In the genomic region with DNA sequence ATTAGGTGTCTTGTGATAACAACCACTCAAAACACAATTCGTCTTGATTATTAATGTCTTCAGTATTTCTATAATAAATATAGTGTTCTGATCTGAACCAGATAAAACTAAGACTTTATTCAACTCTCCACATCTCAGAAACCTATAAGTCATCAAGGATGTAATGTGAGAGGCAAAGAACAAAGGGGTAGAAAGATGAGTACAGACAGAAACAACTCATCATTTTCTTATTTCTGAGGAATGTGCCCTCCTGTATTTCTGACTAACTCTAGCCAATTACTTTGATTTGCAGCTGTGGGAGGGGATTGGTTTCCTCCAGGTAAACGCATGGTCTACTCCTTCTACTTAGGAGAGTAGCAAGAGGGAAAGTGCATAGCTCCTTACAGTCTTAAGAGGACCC, we compare ENCODE assay signal across 23 cellular contexts.
A peak's percentile ranks its signal among the peaks of the same experiment; 100 is the strongest.
DNase-seq lines count a peak whose midpoint lies in the region; ATAC-seq and TF ChIP-seq lines count a peak whose summit lies in the region.
"Had no signal": no experiment of that assay in that cellular context is flagged by ENCODE, and none has a peak within 500 bp of the region (broad histone marks: within the 10 kb centered on the region; RNA-seq: fewer than 3 reads in every experiment).

No MANE protein-coding gene starts in this region.

- no peaks in the 10 kb centered on the region for H3K36me3 ChIP-seq in SK-N-SH (replicated peaks in 1 of 2; ENCODE audit: control insufficient read depth in 1 of 2, insufficient read depth in 2 of 2, low read length in 1 of 2)
- H3K36me3 ChIP-seq: BE2C; BLaER1 treated with 17β-estradiol and CSF1 and Interleukin-3, amounts not matched to agents 10 nM and 100 nM had no signal

- DNase-seq in SK-N-SH (no peak), left kidney (ENCODE audit: low read depth, low spot score) (peak; percentile 42), SW480 (ENCODE audit: low spot score) (no peak), HK-2 (ENCODE audit: unreplicated experiment) (no peak), HuH-7.5 (ENCODE audit: low spot score) (no peak)
- DNase-seq: 8988T; ACHN; AML-193; BE2C; CD4-positive, alpha-beta T cell; CD8-positive, alpha-beta memory T cell; DMS 273 treated with DMSO at 0.1 percent for 48 hours; DMS79; EL; GDM1; GM23248; H9 had no signal

- no peaks in the 10 kb centered on the region for H3K27me3 ChIP-seq in SK-N-SH (ENCODE audit: insufficient read depth)
- H3K27me3 ChIP-seq: BE2C; BLaER1 treated with 17β-estradiol and CSF1 and Interleukin-3, amounts not matched to agents 10 nM and 100 nM had no signal

- H3K4me1 ChIP-seq in SK-N-SH (ENCODE audit: control insufficient read depth in 1 of 2, insufficient read depth in 2 of 2, low read depth in 1 of 2, low read length in 1 of 2): no peaks in the 10 kb centered on the region; a peak in 1 of 4 replicates
- H3K4me1 ChIP-seq: A549; BE2C; BLaER1 treated with 17β-estradiol and CSF1 and Interleukin-3, amounts not matched to agents 10 nM and 100 nM had no signal

- H4K20me1 ChIP-seq in SK-N-SH (ENCODE audit: insufficient read depth): no peaks in the 10 kb centered on the region
- H4K20me1 ChIP-seq: BLaER1 treated with 17β-estradiol and CSF1 and Interleukin-3, amounts not matched to agents 10 nM and 100 nM had no signal

- H3K4me3 ChIP-seq in SK-N-SH (ENCODE audit: low read depth in 2 of 2, low read length in 1 of 2): no peak overlapping the region
- H3K4me3 ChIP-seq: A549; BLaER1 treated with 17β-estradiol and CSF1 and Interleukin-3, amounts not matched to agents 10 nM and 100 nM; GM12878; GM23248 had no signal

- H3K27ac ChIP-seq in SK-N-SH (ENCODE audit: low read depth in 2 of 2, low read length in 1 of 2) (no peak overlapping the region), VCaP (peak overlapping the region; percentile 43)
- H3K27ac ChIP-seq: A549; BLaER1 treated with 17β-estradiol and CSF1 and Interleukin-3, amounts not matched to agents 10 nM and 100 nM; GM23248 had no signal

- no peak for ATAC-seq in SK-N-SH treated with all-trans-retinoic acid at 6 μM for 48 hours
- ATAC-seq: A549, GM12878, HCT116 had no signal

- no peaks in the 10 kb centered on the region for H3K79me2 ChIP-seq in SK-N-SH (ENCODE audit: insufficient read depth)

- 46% methylated on average over 2 of the region's 2 CpGs for WGBS in SK-N-SH (ENCODE audit: low lambda C conversion rate)

- H3K9me3 ChIP-seq in SK-N-SH: no peaks in the 10 kb centered on the region
- H3K9me3 ChIP-seq: A549; BE2C; BLaER1 treated with 17β-estradiol and CSF1 and Interleukin-3, amounts not matched to agents 10 nM and 100 nM had no signal

- no peak overlapping the region for H2AFZ ChIP-seq in SK-N-SH (ENCODE audit: low read depth)
- H2AFZ ChIP-seq: GM23248 had no signal

- no peaks in the 10 kb centered on the region for H3K9me2 ChIP-seq in SK-N-SH

- H3F3A ChIP-seq in SK-N-SH (replicated peaks; ENCODE audit: insufficient read depth): no peaks in the 10 kb centered on the region

- no peak overlapping the region for H3K9ac ChIP-seq in SK-N-SH
- H3K9ac ChIP-seq: BLaER1 treated with 17β-estradiol and CSF1 and Interleukin-3, amounts not matched to agents 10 nM and 100 nM; GM23248 had no signal

- CTCF ChIA-PET in SK-N-SH (lab: Yijun Ruan, JAX): no interaction called here

- no peak for TF ChIP-seq CTCF in SK-N-SH (IDR thresholded peaks at IDR 0.05)
- no peak for TF ChIP-seq CTCF in VCaP (conservative IDR thresholded peaks at IDR 0.05)

- no peak for TF ChIP-seq RAD21 in SK-N-SH (IDR thresholded peaks at IDR 0.05; ENCODE audit: low read length)

- H3K4me2 ChIP-seq in SK-N-SH: no peak overlapping the region
- H3K4me2 ChIP-seq: A549; BLaER1 treated with 17β-estradiol and CSF1 and Interleukin-3, amounts not matched to agents 10 nM and 100 nM had no signal

- 0 out of 4 replicates have a peak, but pooled peaks of 1 of the 2 experiments have one; percentile 12 for TF ChIP-seq EP300 in SK-N-SH (IDR thresholded peaks at IDR 0.05; ENCODE audit: borderline replicate concordance in 1 of 2, low read depth in 1 of 2, low read length in 1 of 2)

- POLR2A ChIA-PET in SK-N-SH (lab: Yijun Ruan, JAX): no interaction called here

TF ChIP-seq in SK-N-SH, 30 proteins besides CTCF, POLR2A, EP300 and RAD21:
- no peak for TF ChIP-seq FOXJ3 (CRISPR knock-in tag; IDR thresholded peaks at IDR 0.05)
- TF ChIP-seq JUND (IDR thresholded peaks at IDR 0.05): peak; percentile 35
- TF ChIP-seq FOSL2 (IDR thresholded peaks at IDR 0.05; ENCODE audit: borderline replicate concordance, low read depth): no peak; the same call in 1 of the 2 replicates
- TF ChIP-seq NFIC (IDR thresholded peaks at IDR 0.05; ENCODE audit: borderline replicate concordance): peak; percentile 14; the same call in 1 of the 2 replicates
- TF ChIP-seq, protein P1, sequence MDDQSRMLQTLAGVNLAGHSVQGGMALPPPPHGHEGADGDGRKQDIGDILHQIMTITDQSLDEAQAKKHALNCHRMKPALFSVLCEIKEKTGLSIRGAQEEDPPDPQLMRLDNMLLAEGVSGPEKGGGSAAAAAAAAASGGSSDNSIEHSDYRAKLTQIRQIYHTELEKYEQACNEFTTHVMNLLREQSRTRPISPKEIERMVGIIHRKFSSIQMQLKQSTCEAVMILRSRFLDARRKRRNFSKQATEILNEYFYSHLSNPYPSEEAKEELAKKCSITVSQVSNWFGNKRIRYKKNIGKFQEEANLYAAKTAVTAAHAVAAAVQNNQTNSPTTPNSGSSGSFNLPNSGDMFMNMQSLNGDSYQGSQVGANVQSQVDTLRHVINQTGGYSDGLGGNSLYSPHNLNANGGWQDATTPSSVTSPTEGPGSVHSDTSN (IDR thresholded peaks at IDR 0.05): peak; percentile 68
- TF ChIP-seq, protein P2, sequence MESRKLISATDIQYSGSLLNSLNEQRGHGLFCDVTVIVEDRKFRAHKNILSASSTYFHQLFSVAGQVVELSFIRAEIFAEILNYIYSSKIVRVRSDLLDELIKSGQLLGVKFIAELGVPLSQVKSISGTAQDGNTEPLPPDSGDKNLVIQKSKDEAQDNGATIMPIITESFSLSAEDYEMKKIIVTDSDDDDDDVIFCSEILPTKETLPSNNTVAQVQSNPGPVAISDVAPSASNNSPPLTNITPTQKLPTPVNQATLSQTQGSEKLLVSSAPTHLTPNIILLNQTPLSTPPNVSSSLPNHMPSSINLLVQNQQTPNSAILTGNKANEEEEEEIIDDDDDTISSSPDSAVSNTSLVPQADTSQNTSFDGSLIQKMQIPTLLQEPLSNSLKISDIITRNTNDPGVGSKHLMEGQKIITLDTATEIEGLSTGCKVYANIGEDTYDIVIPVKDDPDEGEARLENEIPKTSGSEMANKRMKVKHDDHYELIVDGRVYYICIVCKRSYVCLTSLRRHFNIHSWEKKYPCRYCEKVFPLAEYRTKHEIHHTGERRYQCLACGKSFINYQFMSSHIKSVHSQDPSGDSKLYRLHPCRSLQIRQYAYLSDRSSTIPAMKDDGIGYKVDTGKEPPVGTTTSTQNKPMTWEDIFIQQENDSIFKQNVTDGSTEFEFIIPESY (IDR thresholded peaks at IDR 0.05; ENCODE audit: borderline replicate concordance, low read depth): no peak
- no peak for TF ChIP-seq MEF2A (IDR thresholded peaks at IDR 0.05; ENCODE audit: borderline replicate concordance, low read depth)

TF ChIP-seq in SK-N-SH treated with all-trans-retinoic acid at 6 μM for 48 hours, 23 proteins besides CTCF, POLR2A, EP300 and RAD21:
- TF ChIP-seq TCF4 (CRISPR knock-in tag; IDR thresholded peaks at IDR 0.05; ENCODE audit: borderline replicate concordance) (no peak), ISL1 (CRISPR knock-in tag; IDR thresholded peaks at IDR 0.05) (no peak), ZNF70 (CRISPR knock-in tag; IDR thresholded peaks at IDR 0.05) (no peak)
